ENCODE assay signal across 1 cellular context in the genomic region with DNA sequence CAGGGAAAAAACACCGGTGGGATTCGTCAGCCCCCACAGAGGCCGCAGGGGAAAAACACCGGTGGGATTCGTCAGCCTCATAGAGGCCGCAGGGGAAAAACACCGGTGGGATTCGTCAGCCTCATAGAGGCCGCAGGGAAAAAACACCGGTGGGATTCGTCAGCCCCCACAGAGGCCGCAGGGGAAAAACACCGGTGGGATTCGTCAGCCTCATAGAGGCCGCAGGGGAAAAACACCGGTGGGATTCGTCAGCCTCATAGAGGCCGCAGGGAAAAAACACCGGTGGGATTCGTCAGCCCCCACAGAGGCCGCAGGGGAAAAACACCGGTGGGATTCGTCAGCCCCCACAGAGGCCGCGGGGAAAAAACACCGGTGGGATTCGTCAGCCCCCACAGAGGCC.
A peak's percentile ranks its signal among the peaks of the same experiment; 100 is the strongest.
TF ChIP-seq lines count a peak whose summit lies in the region.

No MANE protein-coding gene starts in this region.

TF ChIP-seq in K562, 482 proteins besides CTCF, POLR2A, EP300 and RAD21:
- peak; percentile 57; the same call in 1 of the 2 replicates for TF ChIP-seq SAFB (IDR thresholded peaks at IDR 0.05; ENCODE audit: borderline replicate concordance, low read depth, low read length)
